ENCODE assay signal across 8 cellular contexts in genomic region chr7:137592232-137592896, GRCh38.
A peak's percentile ranks its signal among the peaks of the same experiment; 100 is the strongest.
DNase-seq lines count a peak whose midpoint lies in the region; ATAC-seq and TF ChIP-seq lines count a peak whose summit lies in the region.

No MANE protein-coding gene starts in this region.

- TF ChIP-seq CTCF in C4-2B (conservative IDR thresholded peaks at IDR 0.05) (peak; percentile 98), upper lobe of right lung (IDR thresholded peaks at IDR 0.05) (peak; percentile 67)

- no peaks in the 10 kb centered on the region for H3K36me3 ChIP-seq in upper lobe of right lung

- H3K4me3 ChIP-seq in upper lobe of right lung: no peak overlapping the region

- DNase-seq in HK-2 (ENCODE audit: unreplicated experiment) (peak; percentile 46), NCI-H82 (lab: John Stamatoyannopoulos, UW) (peak; percentile 87), cerebellar cortex (ENCODE audit: low spot score) (peak; percentile 93), kidney glomerular epithelial cell (lab: John Stamatoyannopoulos, UW) (peak; percentile 61), upper lobe of right lung (no peak)
- DNase-seq in central memory CD4-positive, alpha-beta T cell: no peak

- no peaks in the 10 kb centered on the region for H3K9me3 ChIP-seq in upper lobe of right lung

- intact Hi-C loops in upper lobe of right lung (cut with DNase I): no loop called here

- ATAC-seq in GM18909 (IDR thresholded peaks at IDR 0.05; ENCODE audit: poor library complexity, unreplicated experiment) (peak; percentile 71), upper lobe of right lung (peak; percentile 83)

- no peak overlapping the region for H3K27ac ChIP-seq in C4-2B
- H3K27ac ChIP-seq in upper lobe of right lung: no peak overlapping the region

- H3K27me3 ChIP-seq in upper lobe of right lung: no peaks in the 10 kb centered on the region

- no peaks in the 10 kb centered on the region for H3K4me1 ChIP-seq in upper lobe of right lung

Comparison
In these comparisons a context has a peak if more than half of its experiments do, and no peak if none do; other contexts are left out.
1. DNase-seq: peak in HK-2 (single experiment), NCI-H82 (single experiment), cerebellar cortex (single experiment) and kidney glomerular epithelial cell (single experiment); none in upper lobe of right lung (single experiment) and central memory CD4-positive, alpha-beta T cell (single experiment).